In the genomic region with DNA sequence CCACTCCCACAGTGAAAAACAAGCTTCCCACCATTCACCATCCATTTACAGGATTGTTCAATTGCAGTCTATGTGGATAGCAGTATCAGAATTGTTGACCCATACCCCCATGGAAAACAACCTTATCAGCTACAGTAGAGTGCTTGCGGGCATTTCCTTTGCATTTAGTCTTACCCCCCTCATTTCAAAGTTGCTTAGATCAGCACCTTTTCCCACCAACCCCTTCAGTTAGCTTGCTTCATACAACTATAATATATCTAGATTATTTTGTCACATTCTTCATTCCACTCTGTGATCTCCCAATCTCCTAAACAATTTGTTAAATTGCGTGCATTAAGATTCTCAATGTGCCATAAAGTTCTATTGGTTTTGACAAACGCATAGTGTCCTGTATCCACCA, we compare ENCODE assay signal across 26 cellular contexts.
"Had no signal": no experiment of that assay in that cellular context is flagged by ENCODE, and none has a peak within 500 bp of the region (broad histone marks: within the 10 kb centered on the region; RNA-seq: fewer than 3 reads in every experiment).

No MANE protein-coding gene starts in this region.

- DNase-seq: dermis blood vessel endothelial cell; dorsolateral prefrontal cortex; effector CD4-positive, alpha-beta T cell; effector memory CD4-positive, alpha-beta T cell; erythroblast; esophagus squamous epithelium; foreskin fibroblast; foreskin melanocyte; gastrocnemius medialis; glutamatergic neuron; head of caudate nucleus; heart right ventricle; hippocampal formation; left cardiac atrium; left lung; left ventricle myocardium superior; lower lobe of right lung; mesenchymal stem cell; mucosa of descending colon; naive B cell had no signal

- H3K4me1 ChIP-seq: esophagus squamous epithelium, gastrocnemius medialis, heart right ventricle, left lung, lower lobe of right lung had no signal

- ATAC-seq: gastrocnemius medialis, heart right ventricle, left cardiac atrium, left lung, left ventricle myocardium superior, lower lobe of right lung, mucosa of descending colon had no signal

- H3K4me3 ChIP-seq: coronary artery, dorsolateral prefrontal cortex, esophagus squamous epithelium, gastrocnemius medialis, heart right ventricle, left lung, lower lobe of right lung, mucosa of descending colon had no signal

- H3K27ac ChIP-seq: coronary artery, dorsolateral prefrontal cortex, epithelial cell of prostate, esophagus squamous epithelium, gastrocnemius medialis, heart right ventricle, left lung, lower lobe of right lung had no signal

- H3K27me3 ChIP-seq: gastrocnemius medialis had no signal

- FAIRE-seq: colon, endothelial cell of umbilical vein, islet of Langerhans, keratinocyte had no signal

- H3K36me3 ChIP-seq: esophagus squamous epithelium, gastrocnemius medialis, heart right ventricle, left lung, lower lobe of right lung had no signal

- H3K9me3 ChIP-seq: esophagus squamous epithelium, gastrocnemius medialis, heart right ventricle, left lung, lower lobe of right lung, mucosa of descending colon had no signal
